ENCODE assay signal across 7 cellular contexts in genomic region chr17:45092932-45093430, GRCh38. TPM values are rescaled to one million over a fixed set of nuclear protein-coding genes. Genes with fewer than 3 reads are reported as not detected.
DNase-seq lines count a peak whose midpoint lies in the region; ATAC-seq and TF ChIP-seq lines count a peak whose summit lies in the region.

No MANE protein-coding gene starts in this region.

- H3K27ac ChIP-seq in uterus: peak overlapping the region; percentile 83 to 87

- peak overlapping the region; percentile 30 for H3K27ac Mint-ChIP-seq in endothelial cell (ENCODE audit: unreplicated experiment)
- H3K27ac Mint-ChIP-seq in mesothelial cell of epicardium: peak overlapping the region; percentile 69

- peak; percentile 80 to 95 for DNase-seq in NCI-H446 (lab: John Stamatoyannopoulos, UW)
- no peak for DNase-seq in endothelial cell (ENCODE audit: low spot score)
- DNase-seq in mesothelial cell of epicardium (ENCODE audit: low spot score in 2 of 2, unreplicated experiment in 2 of 2): no peak
- peak; percentile 84 to 90 for DNase-seq in uterus
- no peak for DNase-seq in germinal center (ENCODE audit: low spot score)
- DNase-seq in activated CD4-positive, alpha-beta T cell treated with anti-CD3 and anti-CD28 coated beads for 4 hours: no peak

- H3K27me3 ChIP-seq in uterus: no peaks in the 10 kb centered on the region

- no peaks in the 10 kb centered on the region for H3K9me3 ChIP-seq in uterus

- peaks cover 13% of the 10 kb centered on the region for H3K27me3 Mint-ChIP-seq in endothelial cell (ENCODE audit: unreplicated experiment)
- H3K27me3 Mint-ChIP-seq in mesothelial cell of epicardium (ENCODE audit: low read depth): no peaks in the 10 kb centered on the region

- no peak overlapping the region for H3K4me3 ChIP-seq in uterus

- TF ChIP-seq CTCF in endothelial cell (IDR thresholded peaks at IDR 0.05; ENCODE audit: unreplicated experiment): no peak
- TF ChIP-seq CTCF in mesothelial cell of epicardium (IDR thresholded peaks at IDR 0.05; ENCODE audit: unreplicated experiment): no peak
- no peak for TF ChIP-seq CTCF in uterus (IDR thresholded peaks at IDR 0.05)

- ATAC-seq in GM21786 (IDR thresholded peaks at IDR 0.05; ENCODE audit: unreplicated experiment): no peak

- no peaks in the 10 kb centered on the region for H3K9me3 Mint-ChIP-seq in endothelial cell (ENCODE audit: unreplicated experiment)
- H3K9me3 Mint-ChIP-seq in mesothelial cell of epicardium: no peaks in the 10 kb centered on the region

- no peaks in the 10 kb centered on the region for H3K4me1 Mint-ChIP-seq in endothelial cell (ENCODE audit: unreplicated experiment)
- no peaks in the 10 kb centered on the region for H3K4me1 Mint-ChIP-seq in mesothelial cell of epicardium

- H3K4me1 ChIP-seq in uterus: peaks cover 6 to 15% of the 10 kb centered on the region in 2 donors

- H3K4me3 Mint-ChIP-seq in endothelial cell (ENCODE audit: unreplicated experiment) (no peak overlapping the region), mesothelial cell of epicardium (no peak overlapping the region)

- H3K36me3 Mint-ChIP-seq in endothelial cell (ENCODE audit: low read depth, unreplicated experiment) (peaks cover 53% of the 10 kb centered on the region), mesothelial cell of epicardium (peaks cover 48% of the 10 kb centered on the region)

- intact Hi-C loops in uterus (cut with DNase I; ENCODE audit: low total_unique reads): loop anchor here (10.0 kb wide), 1 partner anchor 178 kb away; the partner anchor contains the start of gene GFAP

- no peaks in the 10 kb centered on the region for H3K36me3 ChIP-seq in uterus

- peak; percentile 37 to 44 for TF ChIP-seq POLR2A in uterus (IDR thresholded peaks at IDR 0.05)

RNA-seq across cellular contexts. Expression of gene NMT1, which starts 31.9 kb away (rescaled TPM):
- 85.8 TPM for total RNA-seq in endothelial cell (ENCODE audit: unreplicated experiment)
- total RNA-seq in mesothelial cell of epicardium: 80.6 to 86.1 TPM (median 80.9 TPM) in 3 replicates
- total RNA-seq in uterus: 100 to 1,000 TPM in 1 of 4 donors, 10 to 100 TPM in 3; 25.6 to 115 (median 72.3) TPM

RNA-seq across cellular contexts. Expression of gene PLCD3, which starts 39.3 kb away (rescaled TPM):
- 9.7 TPM for total RNA-seq in endothelial cell (ENCODE audit: unreplicated experiment)
- 46.6 to 54.0 TPM (median 52.6 TPM) in 3 replicates for total RNA-seq in mesothelial cell of epicardium
- 10 to 100 TPM in 2 of 4 donors, 1 to 10 TPM in 2; 1.5 to 90.8 (median 8.9) TPM for total RNA-seq in uterus

RNA-seq across cellular contexts. Expression of gene DCAKD, which starts 41.5 kb away (rescaled TPM):
- total RNA-seq in endothelial cell (ENCODE audit: unreplicated experiment): 29.2 TPM
- 83.2 to 86.0 TPM (median 83.2 TPM) in 3 replicates for total RNA-seq in mesothelial cell of epicardium
- total RNA-seq in uterus: 10 to 100 TPM; 26.8 to 57.1 (median 37.7) TPM

RNA-seq across cellular contexts. Expression of gene ACBD4, which starts 42.5 kb away (rescaled TPM):
- total RNA-seq in endothelial cell (ENCODE audit: unreplicated experiment): 9.4 TPM
- total RNA-seq in mesothelial cell of epicardium: 17.0 to 17.4 TPM (median 17.4 TPM) in 3 replicates
- 10 to 100 TPM in 3 of 4 donors, 1 to 10 TPM in 1; 7.8 to 37.7 (median 26.1) TPM for total RNA-seq in uterus

RNA-seq across cellular contexts. Expression of gene HEXIM1, which starts 55.3 kb away (rescaled TPM):
- 22.6 TPM for total RNA-seq in endothelial cell (ENCODE audit: unreplicated experiment)
- total RNA-seq in mesothelial cell of epicardium: 38.2 to 40.6 TPM (median 38.8 TPM) in 3 replicates
- total RNA-seq in uterus: 10 to 100 TPM; 23.8 to 60.6 (median 26.7) TPM

Comparison
In these comparisons a context has a peak if more than half of its experiments do, and no peak if none do; other contexts are left out.
1. DNase-seq: peak in NCI-H446 (2 of 2) and uterus (2 of 2); none in endothelial cell (single experiment), mesothelial cell of epicardium (0 of 2), germinal center (single experiment) and activated CD4-positive, alpha-beta T cell treated with anti-CD3 and anti-CD28 coated beads for 4 hours (0 of 2).